Comparison of ENCODE assay signal across 16 cellular contexts in the genomic region with DNA sequence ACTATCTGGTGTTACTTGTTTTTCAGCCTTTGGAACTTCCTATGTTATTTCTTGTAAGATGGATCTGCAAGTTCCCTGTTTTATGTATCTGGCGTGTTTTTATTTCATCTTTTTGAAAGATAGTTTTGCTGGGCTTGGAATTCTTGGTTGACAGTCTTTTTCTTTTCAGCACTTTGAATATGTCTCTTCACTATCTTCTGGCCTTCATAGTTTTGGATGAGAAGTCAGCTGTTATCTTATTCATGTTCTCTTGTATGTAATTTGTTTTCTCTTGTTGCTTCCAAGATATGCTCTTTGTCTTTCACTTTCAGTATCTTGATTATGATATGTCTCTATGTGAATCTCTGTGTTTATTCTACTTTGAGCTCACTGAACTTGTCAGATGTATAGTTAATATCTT. TPM values are rescaled to one million over a fixed set of nuclear protein-coding genes. Genes with fewer than 3 reads are reported as not detected.
DNase-seq lines count a peak whose midpoint lies in the region; ATAC-seq, FAIRE-seq and TF ChIP-seq lines count a peak whose summit lies in the region.
"Had no signal": no experiment of that assay in that cellular context is flagged by ENCODE, and none has a peak within 500 bp of the region (broad histone marks: within the 10 kb centered on the region; RNA-seq: fewer than 3 reads in every experiment).

No MANE protein-coding gene starts in this region.

- WGBS in HepG2 (ENCODE audit: low lambda C conversion rate) = 93% methylated on average over 1 of the region's 1 CpG
- WGBS in right lobe of liver (ENCODE audit: insufficient coverage, low coverage, low lambda C conversion rate, missing lambda C conversion rate) = 100% methylated on average over 1 of the region's 1 CpG
- 100% methylated on average over 1 of the region's 1 CpG for WGBS in GM12878 (ENCODE audit: insufficient coverage, insufficient replicate concordance, low lambda C conversion rate, missing lambda C conversion rate)

- no peak for TF ChIP-seq EP300 in HepG2 (IDR thresholded peaks at IDR 0.05; ENCODE audit: low read depth in 2 of 2, low read length in 2 of 2)
- no peak for TF ChIP-seq EP300 in HepG2 (CRISPR knock-in tag; IDR thresholded peaks at IDR 0.05; ENCODE audit: borderline replicate concordance)
- no peak for TF ChIP-seq EP300 in GM12878 (IDR thresholded peaks at IDR 0.05; ENCODE audit: borderline replicate concordance in 1 of 2, control insufficient read depth in 1 of 2, low read depth in 2 of 2, low read length in 2 of 2)

- H3K36me3 ChIP-seq in HepG2 (replicated peaks in 1 of 2; ENCODE audit: control insufficient read depth in 1 of 2, insufficient read depth in 2 of 2, low read length in 2 of 2) (peaks cover 0 to 27% of the 10 kb centered on the region in 2 experiments; a peak in 4 of 5 replicates), right lobe of liver (no peaks in the 10 kb centered on the region), GM12878 (ENCODE audit: control insufficient read depth in 2 of 2, insufficient read depth in 2 of 2, low read length in 1 of 2) (peaks cover 0 to 2% of the 10 kb centered on the region in 2 experiments; a peak in 1 of 4 replicates), MM.1S (replicated peaks; ENCODE audit: insufficient read depth, low read length) (no peaks in the 10 kb centered on the region)

- H4K20me1 ChIP-seq in HepG2 (ENCODE audit: insufficient read depth, low read length) (no peaks in the 10 kb centered on the region), GM12878 (ENCODE audit: control insufficient read depth, insufficient read depth) (no peaks in the 10 kb centered on the region), MM.1S (ENCODE audit: insufficient read depth, low read length) (no peaks in the 10 kb centered on the region)
- H4K20me1 ChIP-seq: BLaER1 had no signal

- H3K9me2 ChIP-seq in MM.1S (replicated peaks; ENCODE audit: insufficient read depth, low read length) = no peaks in the 10 kb centered on the region

- H3K27me3 ChIP-seq in HepG2 (ENCODE audit: control insufficient read depth in 1 of 2, insufficient read depth in 2 of 2, low read length in 2 of 2) (no peaks in the 10 kb centered on the region), right lobe of liver (no peaks in the 10 kb centered on the region), GM12878 (replicated peaks in 1 of 2; ENCODE audit: control insufficient read depth in 2 of 2, insufficient read depth in 2 of 2, low read length in 1 of 2) (no peaks in the 10 kb centered on the region), MM.1S (replicated peaks; ENCODE audit: insufficient read depth, low read length) (no peaks in the 10 kb centered on the region)
- H3K27me3 ChIP-seq: BLaER1 had no signal

- no peaks in the 10 kb centered on the region for H3K4me1 Mint-ChIP-seq in MCF 10A (ENCODE audit: insufficient read depth, unreplicated experiment)
- H3K4me1 Mint-ChIP-seq: CD14-positive monocyte; CD4-positive, alpha-beta memory T cell had no signal

- H3K27me3 Mint-ChIP-seq in MCF 10A (ENCODE audit: insufficient read depth, unreplicated experiment) = no peaks in the 10 kb centered on the region
- H3K27me3 Mint-ChIP-seq: CD4-positive, alpha-beta memory T cell had no signal

- no peak overlapping the region for H3K9ac ChIP-seq in HepG2 (ENCODE audit: insufficient read depth, low read depth, low read length)
- no peak overlapping the region for H3K9ac ChIP-seq in GM12878 (ENCODE audit: control insufficient read depth, insufficient read depth, low read length)
- no peak overlapping the region for H3K9ac ChIP-seq in MM.1S (ENCODE audit: low read length)
- H3K9ac ChIP-seq: BLaER1, GM23248 had no signal

- no peaks in the 10 kb centered on the region for H3K36me3 Mint-ChIP-seq in MCF 10A (ENCODE audit: insufficient read depth, unreplicated experiment)

- FAIRE-seq in HepG2 (lab: Jason Lieb, UNC) (no peak), GM12878 (lab: Jason Lieb, UNC) (no peak)
- FAIRE-seq: A549, G401.6, GM19239 had no signal

- TF ChIP-seq CTCF in HepG2 (CRISPR knock-in tag; IDR thresholded peaks at IDR 0.05) (no peak), right lobe of liver (IDR thresholded peaks at IDR 0.05) (no peak), GM12878 (IDR thresholded peaks at IDR 0.05 in 2 of 3, conservative IDR thresholded peaks at IDR 0.05 in 1 of 3; ENCODE audit: control insufficient read depth in 2 of 3, extremely low read depth in 1 of 3, insufficient read depth in 1 of 3, low read depth in 3 of 3, low read length in 3 of 3) (no peak), MCF 10A (IDR thresholded peaks at IDR 0.05; ENCODE audit: unreplicated experiment) (no peak), MM.1S (IDR thresholded peaks at IDR 0.05; ENCODE audit: low read length) (no peak)

- H3K79me2 ChIP-seq in HepG2 (ENCODE audit: insufficient read depth, low read length) = no peaks in the 10 kb centered on the region
- H3K79me2 ChIP-seq in GM12878 (ENCODE audit: control insufficient read depth, insufficient read depth, low read length) = no peaks in the 10 kb centered on the region
- H3K79me2 ChIP-seq in MM.1S (ENCODE audit: low read length) = no peaks in the 10 kb centered on the region

- no peak overlapping the region for H2AFZ ChIP-seq in HepG2 (ENCODE audit: low read length)
- no peak overlapping the region for H2AFZ ChIP-seq in GM12878 (ENCODE audit: control insufficient read depth, low read depth, low read length)
- H2AFZ ChIP-seq in MM.1S (ENCODE audit: low read length) = no peak overlapping the region
- H2AFZ ChIP-seq: GM23248 had no signal

- H3K27ac Mint-ChIP-seq in MCF 10A (ENCODE audit: low read depth, unreplicated experiment) = no peak overlapping the region
- H3K27ac Mint-ChIP-seq: CD14-positive monocyte; CD4-positive, alpha-beta memory T cell had no signal

- H3K4me1 ChIP-seq in HepG2 (ENCODE audit: insufficient read depth, low read length) (no peaks in the 10 kb centered on the region), right lobe of liver (no peaks in the 10 kb centered on the region), GM12878 (ENCODE audit: control insufficient read depth, insufficient read depth, low read length) (no peaks in the 10 kb centered on the region), MM.1S (ENCODE audit: low read length) (no peaks in the 10 kb centered on the region)
- H3K4me1 ChIP-seq: A549, BLaER1, HAP-1 had no signal

- H3K4me3 ChIP-seq in HepG2 (replicated peaks in 1 of 3; ENCODE audit: insufficient read depth in 1 of 3, low read depth in 2 of 3, low read length in 3 of 3) (no peak overlapping the region), right lobe of liver (no peak overlapping the region), GM12878 (no peak overlapping the region), MM.1S (ENCODE audit: low read length) (no peak overlapping the region)
- H3K4me3 ChIP-seq: A549, BLaER1, GM23248, HAP-1 had no signal

- H3K27ac ChIP-seq in HepG2 (ENCODE audit: extremely low read length, insufficient read depth, low read length) (no peak overlapping the region), right lobe of liver (no peak overlapping the region), GM12878 (ENCODE audit: control insufficient read depth, insufficient read depth) (no peak overlapping the region), MM.1S (ENCODE audit: low read length) (no peak overlapping the region)
- H3K27ac ChIP-seq: 22Rv1, A549, BLaER1, GM23248 had no signal

- no peak overlapping the region for H3K4me2 ChIP-seq in HepG2 (ENCODE audit: low read depth, low read length)
- H3K4me2 ChIP-seq in GM12878 (ENCODE audit: control insufficient read depth, insufficient read depth) = no peak overlapping the region
- H3K4me2 ChIP-seq in MM.1S (ENCODE audit: low read depth, low read length) = no peak overlapping the region
- H3K4me2 ChIP-seq: A549, BLaER1 had no signal

- ATAC-seq in HepG2 (no peak), right lobe of liver (no peak), GM12878 (no peak)
- ATAC-seq: A549 had no signal

- TF ChIP-seq POLR2A in HepG2 (IDR thresholded peaks at IDR 0.05; ENCODE audit: insufficient read depth in 1 of 2, low read depth in 2 of 2, low read length in 2 of 2) (no peak), right lobe of liver (IDR thresholded peaks at IDR 0.05) (no peak), GM12878 (IDR thresholded peaks at IDR 0.05; ENCODE audit: low read depth, low read length) (no peak)

- no peaks in the 10 kb centered on the region for H3K9me3 Mint-ChIP-seq in MCF 10A (ENCODE audit: unreplicated experiment)

- intact Hi-C loops in HepG2 (cut with micrococcal nuclease; ENCODE audit: unreplicated experiment) = no loop called here
- intact Hi-C loops in right lobe of liver (cut with DNase I) = no loop called here
- intact Hi-C loops in GM12878 (cut with micrococcal nuclease; ENCODE audit: unreplicated experiment) = no loop called here
- intact Hi-C loops in MCF 10A (cut with micrococcal nuclease) = no loop called here

- no peak overlapping the region for H3K4me3 Mint-ChIP-seq in MCF 10A (ENCODE audit: unreplicated experiment)
- H3K4me3 Mint-ChIP-seq: CD14-positive monocyte; CD4-positive, alpha-beta memory T cell had no signal

- BruUV-seq in HepG2 (replicated peaks; lab: Mats Ljungman, UMichigan) = no TSS peak
- BruUV-seq in GM12878 (replicated peaks; lab: Mats Ljungman, UMichigan) = no TSS peak
- BruUV-seq in MCF 10A (replicated peaks; lab: Mats Ljungman, UMichigan) = no TSS peak

- peaks cover 14% of the 10 kb centered on the region for H3K9me3 ChIP-seq in HepG2 (ENCODE audit: low read length)
- peaks cover 0 to 10% (median 2%) of the 10 kb centered on the region in 4 donors for H3K9me3 ChIP-seq in right lobe of liver
- H3K9me3 ChIP-seq in GM12878 (replicated peaks; ENCODE audit: control insufficient read depth, insufficient read depth, low read length) = peaks cover 9% of the 10 kb centered on the region; the same call in 1 of the 3 replicates
- H3K9me3 ChIP-seq in MM.1S (replicated peaks; ENCODE audit: insufficient read depth, low read length) = no peaks in the 10 kb centered on the region
- H3K9me3 ChIP-seq: HAP-1 had no signal

- RAD21 ChIA-PET in GM12878 (lab: Charles Lee; ENCODE audit: unreplicated experiment) = no interaction called here

- no peak for TF ChIP-seq RAD21 in HepG2 (CRISPR knock-in tag; IDR thresholded peaks at IDR 0.05)
- no peak for TF ChIP-seq RAD21 in GM12878 (IDR thresholded peaks at IDR 0.05; ENCODE audit: insufficient read depth, low read depth, low read length)

- no peak for DNase-seq in HepG2 (ENCODE audit: low spot score)
- no peak for DNase-seq in right lobe of liver
- DNase-seq in RKO (ENCODE audit: low spot score) = peak; percentile 4
- no peak for DNase-seq in GM12878 (ENCODE audit: low read depth, low spot score)
- DNase-seq in MCF 10A (ENCODE audit: unreplicated experiment) = no peak
- DNase-seq in MM.1S = no peak
- no peak for DNase-seq in activated CD4-positive, alpha-beta T cell treated with anti-CD3 and anti-CD28 coated beads for 1 hour
- DNase-seq: CD4-positive, alpha-beta memory T cell; GM23248 had no signal

- SMC1A ChIA-PET in GM12878 (lab: Charles Lee; ENCODE audit: uncharacterized antibody, unreplicated experiment) = no interaction called here

- in situ Hi-C loops in HepG2 (cut with HindIII; ENCODE audit: extremely low pct_ligation_motif_present, low pct_unique_long_range_greater_than_20kb) (no loop called here), GM12878 (cut with MboI) (no loop called here)

- CTCF ChIA-PET in HepG2 (lab: Yijun Ruan, JAX; ENCODE audit: low intra/inter-chr PET ratio, low total read pairs) = no interaction called here
- CTCF ChIA-PET in GM12878 (lab: Yijun Ruan, JAX) = no interaction called here
- CTCF ChIA-PET in MCF 10A (lab: Yijun Ruan, JAX) = no interaction called here

- POLR2A ChIA-PET in HepG2 (lab: Yijun Ruan, JAX) (no interaction called here), GM12878 (lab: Charles Lee) (no interaction called here), MCF 10A (lab: Yijun Ruan, JAX) (no interaction called here)

- H3F3A ChIP-seq in MM.1S (ENCODE audit: insufficient read depth, low read length) = no peaks in the 10 kb centered on the region

RNA-seq across cellular contexts. Expression of a gene that starts 50.4 kb away (rescaled TPM):
- total RNA-seq in HepG2 (2016; rRNA removed; fragmentation: Illumina TruSeq; extraction: Trizol) (21.2 and 28.8 TPM in 2 replicates), right lobe of liver (1 to 10 TPM; 5.0 to 9.3 (median 6.0) TPM), GM12878 (2014; rRNA removed) (19.4 and 20.1 TPM in 2 replicates), GM12878 (2014; rRNA removed; fragmentation: Illumina TruSeq; extraction: Trizol) (23.9 and 25.8 TPM in 2 replicates), GM12878 (2021) (16.1 and 16.8 TPM in 2 replicates), MCF 10A (2022) (8.3 and 9.3 TPM in 2 replicates)
- 5.0 and 6.5 TPM in 2 replicates for total RNA-seq in HepG2 (2016; cell fraction: cytosol; rRNA removed; fragmentation: Illumina TruSeq; extraction: Trizol; ENCODE audit: low read depth)
- total RNA-seq in HepG2 (2016; cell fraction: insoluble cytoplasmic fraction; rRNA removed; fragmentation: Illumina TruSeq; extraction: Trizol) = 20.9 and 30.9 TPM in 2 replicates
- 10.1 and 12.8 TPM in 2 replicates for total RNA-seq in HepG2 (2016; cell fraction: membrane; rRNA removed; fragmentation: Illumina TruSeq; extraction: Trizol)
- total RNA-seq in HepG2 (2016; cell fraction: nucleus; rRNA removed; fragmentation: Illumina TruSeq; extraction: Trizol) = 31.3 and 34.3 TPM in 2 replicates
- polyA plus RNA-seq in HepG2 (2011; rRNA removed) (12.9 and 13.2 TPM in 2 replicates), GM12878 (2011; rRNA removed) (12.5 and 14.4 TPM in 2 replicates), GM12878 (2014; fragmentation: Illumina TruSeq; extraction: Trizol) (13.2 and 14.3 TPM in 2 replicates), GM12878 (2014; fragmentation: Nextera tagmentation; extraction: Ambion mirVana) (1 to 10 TPM; 1.1 to 2.2 TPM), GM12878 (2014; rRNA removed) (8.7 and 9.3 TPM in 2 replicates), GM12878 (2016; fragmentation: Nextera tagmentation; extraction: Ambion mirVana) (1 to 10 TPM; 4.4 to 4.7 TPM)
- 10.0 and 28.2 TPM in 2 replicates for polyA plus RNA-seq in HepG2 (2011; cell fraction: cytosol; rRNA removed)
- 8.8 and 9.1 TPM in 2 replicates for polyA plus RNA-seq in HepG2 (2011; cell fraction: nucleus; rRNA removed)
- 7.7 and 8.8 TPM in 2 replicates for polyA plus RNA-seq in HepG2 (2012)
- 1.5 and 2.1 TPM in 2 replicates for polyA plus RNA-seq in HepG2 (2016; cell fraction: cytosol; fragmentation: Illumina TruSeq; extraction: Trizol; ENCODE audit: low read depth)
- polyA plus RNA-seq in HepG2 (2016; cell fraction: insoluble cytoplasmic fraction; fragmentation: Illumina TruSeq; extraction: Trizol; ENCODE audit: low read depth) = 20.0 and 21.7 TPM in 2 replicates
- polyA plus RNA-seq in HepG2 (2016; cell fraction: membrane; fragmentation: Illumina TruSeq; extraction: Trizol; ENCODE audit: low read depth) = 2.8 and 3.2 TPM in 2 replicates
- 13.2 and 16.7 TPM in 2 replicates for polyA plus RNA-seq in HepG2 (2016; cell fraction: nucleus; fragmentation: Illumina TruSeq; extraction: Trizol; ENCODE audit: insufficient read depth, low read depth)
- 19.9 and 40.3 TPM in 2 replicates for polyA minus RNA-seq in HepG2 (2011; rRNA and poly(A)+ RNA removed; ENCODE audit: low replicate concordance)
- 15.1 and 17.3 TPM in 2 replicates for polyA minus RNA-seq in HepG2 (2011; cell fraction: cytosol; rRNA and poly(A)+ RNA removed)
- polyA minus RNA-seq in HepG2 (2011; cell fraction: nucleus; rRNA and poly(A)+ RNA removed) = 76.7 and 95.1 TPM in 2 replicates
- 53.5 and 56.1 TPM in 2 replicates for total RNA-seq in GM12878 (2013; cell fraction: nucleolus; rRNA removed)
- polyA plus RNA-seq in GM12878 (2011; ENCODE audit: low read depth) = 2.3 TPM
- polyA plus RNA-seq in GM12878 (2011; cell fraction: cytosol; rRNA removed) = 8.3 and 10.8 TPM in 2 replicates
- 11.1 and 11.9 TPM in 2 replicates for polyA plus RNA-seq in GM12878 (2011; cell fraction: nucleus; rRNA removed)
- polyA plus RNA-seq in GM12878 (2012) = 3.7 and 5.2 TPM in 2 replicates
- polyA minus RNA-seq in GM12878 (2011; rRNA and poly(A)+ RNA removed) = 35.8 and 39.8 TPM in 2 replicates
- polyA minus RNA-seq in GM12878 (2011; cell fraction: cytosol; rRNA and poly(A)+ RNA removed) = 11.5 and 13.4 TPM in 2 replicates
- polyA minus RNA-seq in GM12878 (2011; cell fraction: nucleus; rRNA and poly(A)+ RNA removed) = 39.2 and 54.2 TPM in 2 replicates
